In genomic region chr11:100932474-100933100, GRCh38 we compare ENCODE assay signal across 8 cellular contexts.
A peak's percentile ranks its signal among the peaks of the same experiment; 100 is the strongest.
DNase-seq lines count a peak whose midpoint lies in the region; TF ChIP-seq lines count a peak whose summit lies in the region.

No MANE protein-coding gene starts in this region.

- H3K27ac ChIP-seq in H9 (ENCODE audit: insufficient read length, low read depth, low read length) (no peak overlapping the region), colonic mucosa (no peak overlapping the region), osteoblast (ENCODE audit: low read depth, low read length) (no peak overlapping the region)

- H3K4me3 ChIP-seq in colonic mucosa (no peak overlapping the region), osteoblast (ENCODE audit: insufficient read depth, low read length) (no peak overlapping the region)

- no peak overlapping the region for H3K56ac ChIP-seq in H9 (ENCODE audit: insufficient read length, low read depth, low read length)

- no peak overlapping the region for H3K23ac ChIP-seq in H9 (ENCODE audit: insufficient read length, low read depth, low read length)

- H3K27me3 Mint-ChIP-seq in H9 (ENCODE audit: low read depth): no peaks in the 10 kb centered on the region

- H3K27ac Mint-ChIP-seq in H9: peak overlapping the region in 1 of 3 experiments; percentile 1; a peak in 1 of 7 replicates

- no peak overlapping the region for H3K14ac ChIP-seq in H9 (ENCODE audit: insufficient read depth, low read length)

- intact Hi-C loops in colonic mucosa (cut with DNase I): loop anchor here (5.0 to 10.0 kb wide), 2 partner anchors 248 to 355 kb away; partner anchors contain the start of gene ARHGAP42

- no peaks in the 10 kb centered on the region for H3K79me2 ChIP-seq in H9 (ENCODE audit: insufficient read depth, low read length)
- no peaks in the 10 kb centered on the region for H3K79me2 ChIP-seq in osteoblast (ENCODE audit: insufficient read depth, low read length)

- H2BK20ac ChIP-seq in H9 (ENCODE audit: low read depth, low read length, poor library complexity, severe bottlenecking): no peak overlapping the region

- H3K4me3 Mint-ChIP-seq in H9: no peak overlapping the region

- H4K5ac ChIP-seq in H9 (ENCODE audit: insufficient read length, low read depth, low read length): no peak overlapping the region

- no peak overlapping the region for H3T11ph ChIP-seq in H9 (ENCODE audit: low read length)

- no peak overlapping the region for H2AFZ ChIP-seq in H9 (ENCODE audit: low read length)
- H2AFZ ChIP-seq in osteoblast (ENCODE audit: low read length): no peak overlapping the region

- peaks cover 10 to 11% of the 10 kb centered on the region in 2 experiments for H3K4me1 Mint-ChIP-seq in H9

- no peak overlapping the region for H4K8ac ChIP-seq in H9 (replicated peaks; ENCODE audit: insufficient read length, low read depth, low read length)

- H3K36me3 Mint-ChIP-seq in H9 (ENCODE audit: insufficient read depth in 1 of 3, low read depth in 3 of 3): no peaks in the 10 kb centered on the region; a peak in 3 of 7 replicates

- no peak overlapping the region for H4K91ac ChIP-seq in H9 (ENCODE audit: insufficient read length, low read depth, low read length)

- peak; percentile 60 for TF ChIP-seq CTCF in H9 (conservative IDR thresholded peaks at IDR 0.05)
- TF ChIP-seq CTCF in colonic mucosa (IDR thresholded peaks at IDR 0.05): peak; percentile 32
- peak; percentile 57 for TF ChIP-seq CTCF in osteoblast (IDR thresholded peaks at IDR 0.05; ENCODE audit: extremely low read depth, low read depth, low read length)

- H3K18ac ChIP-seq in H9 (ENCODE audit: insufficient read length, low read depth, low read length): no peak overlapping the region

- H3K4me1 ChIP-seq in H9 (ENCODE audit: insufficient read depth, low read length): no peaks in the 10 kb centered on the region
- H3K4me1 ChIP-seq in colonic mucosa: no peaks in the 10 kb centered on the region
- peaks cover 15% of the 10 kb centered on the region for H3K4me1 ChIP-seq in osteoblast (ENCODE audit: insufficient read depth, low read length)

- H4K20me1 ChIP-seq in H9 (ENCODE audit: control insufficient read depth, insufficient read depth, insufficient read length) (no peaks in the 10 kb centered on the region), osteoblast (ENCODE audit: insufficient read depth, low read length) (no peaks in the 10 kb centered on the region)

- no peak overlapping the region for H2BK120ac ChIP-seq in H9 (ENCODE audit: low read depth, low read length, poor library complexity, severe bottlenecking)

- H2BK5ac ChIP-seq in H9 (ENCODE audit: insufficient read length, low read length): no peak overlapping the region

- H3K27me3 ChIP-seq in H9 (ENCODE audit: insufficient read depth, low read length): no peaks in the 10 kb centered on the region
- no peaks in the 10 kb centered on the region for H3K27me3 ChIP-seq in colonic mucosa
- no peaks in the 10 kb centered on the region for H3K27me3 ChIP-seq in osteoblast (ENCODE audit: insufficient read depth, low read length)

- H3K9me3 Mint-ChIP-seq in H9: no peaks in the 10 kb centered on the region

- H3K4ac ChIP-seq in H9 (ENCODE audit: low read depth, low read length): no peak overlapping the region

- WGBS in H9 (ENCODE audit: extremely low coverage, insufficient read length, low lambda C conversion rate): no CpG with 5 or more reads among the region's 3 CpGs

- no peak overlapping the region for H2AK5ac ChIP-seq in H9 (ENCODE audit: insufficient read length, low read length)

- no peaks in the 10 kb centered on the region for H3K23me2 ChIP-seq in H9 (ENCODE audit: insufficient read length, low read depth, low read length, poor library complexity, severe bottlenecking)

- DNase-seq in EL: peak; percentile 45
- DNase-seq in H9: no peak
- DNase-seq in NCI-H748 (lab: John Stamatoyannopoulos, UW; ENCODE audit: unreplicated experiment): peak; percentile 3
- no peak for DNase-seq in colonic mucosa
- DNase-seq in osteoblast (ENCODE audit: insufficient read length, low spot score, missing footprints): no peak
- no peak for DNase-seq in amygdala (lab: John Stamatoyannopoulos, UW)
- DNase-seq in NCI-H1694 treated with DMSO at 0.1 percent for 48 hours (lab: John Stamatoyannopoulos, UW): no peak
- no peak for DNase-seq in anterior cingulate cortex (lab: John Stamatoyannopoulos, UW)

- no peak overlapping the region for H2BK12ac ChIP-seq in H9 (ENCODE audit: insufficient read length, low read depth, low read length)

- no peaks in the 10 kb centered on the region for H3K36me3 ChIP-seq in colonic mucosa
- no peaks in the 10 kb centered on the region for H3K36me3 ChIP-seq in osteoblast (ENCODE audit: insufficient read depth, low read length)

- no peaks in the 10 kb centered on the region for H3K79me1 ChIP-seq in H9 (ENCODE audit: insufficient read depth, low read depth, low read length, poor library complexity, severe bottlenecking)

- H3K9ac ChIP-seq in H9 (ENCODE audit: extremely low read depth, insufficient read length, low read length): no peak overlapping the region
- no peak overlapping the region for H3K9ac ChIP-seq in colonic mucosa (ENCODE audit: low read depth in 2 of 2, low read length in 2 of 2)

- H3K4me2 ChIP-seq in H9 (ENCODE audit: insufficient read depth, insufficient read length, low read length) (no peak overlapping the region), osteoblast (ENCODE audit: insufficient read depth, low read length) (no peak overlapping the region)

- no peak overlapping the region for H2BK15ac ChIP-seq in H9 (ENCODE audit: low read depth, low read length)

- H3K9me3 ChIP-seq in H9 (ENCODE audit: control insufficient read depth, low read depth, low read length): no peaks in the 10 kb centered on the region
- no peaks in the 10 kb centered on the region for H3K9me3 ChIP-seq in colonic mucosa
- H3K9me3 ChIP-seq in osteoblast (ENCODE audit: low read depth, low read length): no peaks in the 10 kb centered on the region

Comparison
In these comparisons a context has a peak if more than half of its experiments do, and no peak if none do; other contexts are left out.
1. DNase-seq: peak in EL (single experiment) and NCI-H748 (single experiment); none in H9 (single experiment), colonic mucosa (single experiment), osteoblast (single experiment), amygdala (0 of 56), NCI-H1694 treated with DMSO at 0.1 percent for 48 hours (single experiment) and anterior cingulate cortex (0 of 58).
2. Peak in every context shown above with its lines, with median percentiles within 50 percentile points of each other: CTCF ChIP-seq.